Comparison of ENCODE assay signal across 20 cellular contexts in the genomic region with DNA sequence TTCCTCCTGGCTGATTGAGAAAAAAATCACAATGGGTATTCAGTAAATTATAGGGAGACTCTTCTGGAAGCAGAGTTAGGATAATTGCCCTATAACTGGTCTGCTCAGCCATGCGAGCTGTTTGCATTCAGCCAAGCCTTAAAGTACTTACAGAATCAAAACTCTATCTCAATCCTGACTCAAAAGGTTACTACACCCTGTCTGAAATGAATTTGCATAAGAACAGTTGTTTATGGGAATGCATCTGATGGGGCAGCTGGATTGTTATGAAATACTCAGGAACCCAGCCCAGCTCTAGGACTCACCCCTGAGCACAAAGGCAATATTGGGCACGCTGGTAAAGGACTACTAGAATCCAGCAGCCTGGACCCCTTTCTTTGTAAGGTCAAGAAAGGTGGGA. TPM values are rescaled to one million over a fixed set of nuclear protein-coding genes. Genes with fewer than 3 reads are reported as not detected.
"Had no signal": no experiment of that assay in that cellular context is flagged by ENCODE, and none has a peak within 500 bp of the region (broad histone marks: within the 10 kb centered on the region; RNA-seq: fewer than 3 reads in every experiment).

No MANE protein-coding gene starts in this region.

- H3K27me3 ChIP-seq: stomach, testis had no signal

- H3K4me1 ChIP-seq: stomach, testis had no signal

- H3K27ac ChIP-seq: brain microvascular endothelial cell, heart left ventricle, stomach, testis had no signal

- ATAC-seq: activated CD4-positive, CD25-positive, alpha-beta regulatory T cell treated with anti-CD3 and anti-CD28 coated beads, Interleukin-2, amount 50 U/mL, for 24 hours; heart left ventricle; right cardiac atrium had no signal

- DNase-seq: activated CD4-positive, alpha-beta T cell treated with anti-CD3 and anti-CD28 coated beads, Interleukin-2, amount 50 U/mL, for 1 hour; activated naive CD8-positive, alpha-beta T cell treated with anti-CD3 and anti-CD28 coated beads for 36 hours; anterior cingulate cortex; brain microvascular endothelial cell; cerebellar nuclear complex; effector memory CD4-positive, alpha-beta T cell; heart left ventricle; immature natural killer cell; mesendoderm; occipital lobe; right cardiac atrium; stomach; T-helper 1 cell; T1000; testis had no signal

- H3K36me3 ChIP-seq: brain microvascular endothelial cell, heart left ventricle, stomach had no signal

- H3K4me3 ChIP-seq: heart left ventricle, stomach, testis had no signal

- H3K9me3 ChIP-seq: testis had no signal

RNA-seq across cellular contexts. Expression of gene AKR1B15, which starts 38.8 kb away (rescaled TPM):
- total RNA-seq: activated CD8-positive, alpha-beta memory T cell treated with anti-CD3 and anti-CD28 coated beads for 36 hours; activated naive CD8-positive, alpha-beta T cell treated with anti-CD3 and anti-CD28 coated beads for 36 hours; activated T-helper 1 cell treated with anti-CD3 and anti-CD28 coated beads, Interleukin-12 subunit alpha, Interleukin-12 subunit beta, Interleukin-2, Interleukin-4 antibody, amounts not matched to agents 30 ng/mL and 10 ng/mL and 1 ng/mL, durations not matched to agents 14 hours and 24 hours and 36 hours; frontal cortex; heart left ventricle; lower leg skin; occipital lobe; right cardiac atrium had no signal
- polyA plus RNA-seq: heart left ventricle, immature natural killer cell had no signal
